9 cellular contexts compared by ENCODE assay signal in genomic region chr4:37793562-37793961, GRCh38. TPM values are rescaled to one million over a fixed set of nuclear protein-coding genes. Genes with fewer than 3 reads are reported as not detected.
DNase-seq lines count a peak whose midpoint lies in the region; ATAC-seq and TF ChIP-seq lines count a peak whose summit lies in the region.
"Had no signal": no experiment of that assay in that cellular context is flagged by ENCODE, and none has a peak within 500 bp of the region (broad histone marks: within the 10 kb centered on the region; RNA-seq: fewer than 3 reads in every experiment).

No MANE protein-coding gene starts in this region.

- no peak overlapping the region for H3K4me3 ChIP-seq in SK-N-SH (ENCODE audit: low read depth in 2 of 2, low read length in 1 of 2)
- H3K4me3 ChIP-seq in thyroid gland (replicated peaks in 1 of 3), result no peak overlapping the region

- ATAC-seq in foreskin keratinocyte (peak; percentile 54), HG03095 (IDR thresholded peaks at IDR 0.05; ENCODE audit: unreplicated experiment) (no peak), HG03439 (IDR thresholded peaks at IDR 0.05; ENCODE audit: unreplicated experiment) (no peak)

- no peaks in the 10 kb centered on the region for H3K4me1 ChIP-seq in SK-N-SH (ENCODE audit: control insufficient read depth in 1 of 2, insufficient read depth in 2 of 2, low read depth in 1 of 2, low read length in 1 of 2)
- no peaks in the 10 kb centered on the region for H3K4me1 ChIP-seq in foreskin keratinocyte
- no peaks in the 10 kb centered on the region for H3K4me1 ChIP-seq in thyroid gland

- H3K9me3 ChIP-seq in SK-N-SH, result no peaks in the 10 kb centered on the region
- no peaks in the 10 kb centered on the region for H3K9me3 ChIP-seq in thyroid gland

- no peak for TF ChIP-seq POLR2A in thyroid gland (IDR thresholded peaks at IDR 0.05)

- in situ Hi-C loops in GM13976 (cut with MboI; ENCODE audit: low sequenced_read_pairs, unreplicated experiment), result loop anchor here (25.0 kb wide), 1 partner anchor 331 kb away; a partner anchor contains a TSS

- H3K79me2 ChIP-seq in SK-N-SH (ENCODE audit: insufficient read depth), result no peaks in the 10 kb centered on the region

- POLR2A ChIA-PET in SK-N-SH (lab: Yijun Ruan, JAX), result no interaction called here

- intact Hi-C loops in thyroid gland (cut with DNase I), result no loop called here

- H3K36me3 ChIP-seq in SK-N-SH (replicated peaks in 1 of 2; ENCODE audit: control insufficient read depth in 1 of 2, insufficient read depth in 2 of 2, low read length in 1 of 2) (no peaks in the 10 kb centered on the region), thyroid gland (no peaks in the 10 kb centered on the region)

- H3K27ac ChIP-seq in SK-N-SH (ENCODE audit: low read depth in 2 of 2, low read length in 1 of 2), result no peak overlapping the region
- H3K27ac ChIP-seq in foreskin keratinocyte, result no peak overlapping the region
- no peak overlapping the region for H3K27ac ChIP-seq in thyroid gland
- H3K27ac ChIP-seq: epithelial cell of prostate had no signal

- CTCF ChIA-PET in SK-N-SH (lab: Yijun Ruan, JAX), result interaction anchor here (0.8 to 12.2 kb wide), 6 partner anchors 8 to 227 kb away, joined by 3 to 201 read pairs (median 4); no protein-coding TSS in a partner anchor

- H4K20me1 ChIP-seq in SK-N-SH (ENCODE audit: insufficient read depth), result no peaks in the 10 kb centered on the region

- no peak overlapping the region for H3K9ac ChIP-seq in SK-N-SH

- no peak overlapping the region for H3K4me2 ChIP-seq in SK-N-SH

- H3K9me2 ChIP-seq in SK-N-SH, result no peaks in the 10 kb centered on the region

- TF ChIP-seq CTCF in GM13976 (IDR thresholded peaks at IDR 0.05; ENCODE audit: borderline replicate concordance, control extremely low read depth, extremely low read depth, insufficient read depth, missing control alignments), result peak; percentile 21
- TF ChIP-seq CTCF in SK-N-SH (IDR thresholded peaks at IDR 0.05), result peak; percentile 57
- TF ChIP-seq CTCF in foreskin keratinocyte (conservative IDR thresholded peaks at IDR 0.05), result peak; percentile 71
- peak in 4 of 6 experiments; percentile 52 to 68 (median 60) for TF ChIP-seq CTCF in thyroid gland (IDR thresholded peaks at IDR 0.05)

- H3F3A ChIP-seq in SK-N-SH (replicated peaks; ENCODE audit: insufficient read depth), result no peaks in the 10 kb centered on the region

- TF ChIP-seq EP300 in SK-N-SH (IDR thresholded peaks at IDR 0.05; ENCODE audit: borderline replicate concordance in 1 of 2, low read depth in 1 of 2, low read length in 1 of 2), result no peak

- H3K27me3 ChIP-seq in SK-N-SH (ENCODE audit: insufficient read depth) (peaks cover 8% of the 10 kb centered on the region; the same call in 1 of the 2 replicates), foreskin keratinocyte (peaks cover 23% of the 10 kb centered on the region), thyroid gland (no peaks in the 10 kb centered on the region)

- DNase-seq in Ammon's horn (ENCODE audit: low spot score) (peak; percentile 39), GM13976 (ENCODE audit: low spot score) (no peak), SK-N-SH (no peak), foreskin keratinocyte (no peak), thyroid gland (peak; percentile 4 to 6)
- no peak for DNase-seq in stimulated activated CD4-positive, alpha-beta T cell treated with anti-CD3 and anti-CD28 coated beads, Interleukin-2, amount 100 ng/mL, for 24 hours

- H2AFZ ChIP-seq in SK-N-SH (ENCODE audit: low read depth), result no peak overlapping the region

- peak; percentile 70 for TF ChIP-seq RAD21 in SK-N-SH (IDR thresholded peaks at IDR 0.05; ENCODE audit: low read length)

TF ChIP-seq in SK-N-SH, 30 proteins besides CTCF, POLR2A, EP300 and RAD21:
- TF ChIP-seq SMC3 (IDR thresholded peaks at IDR 0.05; ENCODE audit: low read depth, low read length), result peak; percentile 45
- TF ChIP-seq EZH2phosphoT487 (IDR thresholded peaks at IDR 0.05; ENCODE audit: borderline replicate concordance, low read depth), result no peak

RNA-seq across cellular contexts. Expression of gene PGM2, which starts 32.9 kb away (rescaled TPM):
- 12.7 and 15.8 TPM in 2 replicates for polyA plus RNA-seq in SK-N-SH (2012; rRNA removed)
- 15.6 and 17.8 TPM in 2 replicates for polyA plus RNA-seq in SK-N-SH (2012; cell fraction: cytosol; rRNA removed)
- polyA plus RNA-seq in SK-N-SH (2012; cell fraction: nucleus; rRNA removed), result 12.4 and 19.0 TPM in 2 replicates
- 27.7 and 31.1 TPM in 2 replicates for total RNA-seq in foreskin keratinocyte
- polyA plus RNA-seq in foreskin keratinocyte, result 13.6 and 17.8 TPM in 2 replicates
- 10 to 100 TPM; 25.1 to 30.4 (median 25.5) TPM for total RNA-seq in thyroid gland

Comparison
In these comparisons a context has a peak if more than half of its experiments do, and no peak if none do; other contexts are left out.
1. DNase-seq: peak in Ammon's horn (single experiment) and thyroid gland (2 of 2); none in GM13976 (single experiment), SK-N-SH (single experiment), foreskin keratinocyte (0 of 2) and stimulated activated CD4-positive, alpha-beta T cell treated with anti-CD3 and anti-CD28 coated beads, Interleukin-2, amount 100 ng/mL, for 24 hours (0 of 2).
2. CTCF ChIP-seq: peak in every context shown above with its lines; median percentile 71 in foreskin keratinocyte; 60 in thyroid gland; 57 in SK-N-SH; 21 in GM13976.